Comparison of ENCODE assay signal across 10 cellular contexts in the genomic region with DNA sequence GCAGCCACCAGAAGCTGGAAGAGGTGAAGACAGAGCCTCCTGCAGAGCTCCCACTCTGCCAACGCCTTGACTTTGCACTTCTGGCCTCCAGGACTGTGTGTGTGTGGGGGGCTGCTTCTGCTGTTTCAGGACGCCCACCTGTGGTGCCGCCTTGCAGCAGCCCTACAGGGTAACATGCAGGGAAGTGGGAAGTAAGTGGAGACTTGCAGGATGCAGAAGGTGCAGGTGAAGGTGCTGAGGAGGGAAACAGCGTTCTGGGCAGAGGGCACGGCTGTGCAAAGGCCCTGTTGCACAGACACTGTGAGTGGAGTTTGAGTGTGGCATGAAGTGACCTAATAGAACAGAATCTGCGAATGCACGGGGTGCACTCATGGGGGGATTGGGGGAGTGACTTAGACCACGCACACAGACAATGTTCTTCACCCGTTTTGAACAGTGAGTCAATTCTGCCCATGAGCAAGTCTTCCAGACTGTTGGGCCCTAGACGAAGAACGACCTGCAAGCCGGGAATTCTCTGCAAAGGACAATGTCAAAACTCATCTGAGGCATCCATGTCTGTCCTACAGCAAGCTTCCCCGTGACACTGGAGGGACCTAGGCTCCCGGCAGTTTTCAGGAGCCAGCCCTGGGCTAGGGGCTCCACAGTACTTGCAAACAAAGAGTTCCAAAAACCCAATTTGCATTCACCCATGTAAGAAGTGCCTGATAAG. TPM values are rescaled to one million over a fixed set of nuclear protein-coding genes. Genes with fewer than 3 reads are reported as not detected.
A peak's percentile ranks its signal among the peaks of the same experiment; 100 is the strongest.
DNase-seq lines count a peak whose midpoint lies in the region; FAIRE-seq and TF ChIP-seq lines count a peak whose summit lies in the region.
"Had no signal": no experiment of that assay in that cellular context is flagged by ENCODE, and none has a peak within 500 bp of the region (broad histone marks: within the 10 kb centered on the region; RNA-seq: fewer than 3 reads in every experiment).

No MANE protein-coding gene starts in this region.

- in situ Hi-C loops in GM23248 (cut with MboI) = no loop called here
- in situ Hi-C loops in GM13977 (cut with MboI; ENCODE audit: low pct_unique_long_range_greater_than_20kb, low sequenced_read_pairs, unreplicated experiment) = no loop called here

- peaks cover 30% of the 10 kb centered on the region for H3F3A ChIP-seq in GM23248 (ENCODE audit: insufficient read depth)

- H3K4me3 ChIP-seq in GM23248 (peak overlapping the region; percentile 18; the same call in 1 of the 2 replicates), keratinocyte (ENCODE audit: control insufficient read depth in 2 of 3, extremely low read depth in 1 of 3, insufficient read depth in 2 of 3, low read depth in 1 of 3, low read length in 3 of 3) (peak overlapping the region in 2 of 3 experiments; percentile 31 to 49), skeletal muscle tissue (ENCODE audit: low read length in 3 of 3) (peak overlapping the region; percentile 4 to 49 (median 34))

- H3K27ac ChIP-seq in GM23248 = peak overlapping the region; percentile 79
- peak overlapping the region; percentile 94 for H3K27ac ChIP-seq in keratinocyte (ENCODE audit: control insufficient read depth, insufficient read depth, low read length)
- peak overlapping the region; percentile 99 for H3K27ac ChIP-seq in skeletal muscle tissue (ENCODE audit: low read depth, low read length)

- H4K20me1 ChIP-seq in GM23248 (ENCODE audit: insufficient read depth) = no peaks in the 10 kb centered on the region
- peaks cover 4% of the 10 kb centered on the region for H4K20me1 ChIP-seq in keratinocyte (ENCODE audit: control insufficient read depth, extremely low read depth, insufficient read depth, low read length)

- H3K36me3 Mint-ChIP-seq in activated T-helper 2 cell treated with anti-CD3 and anti-CD28 coated beads, Interferon-gamma antibody, Interleukin-2, Interleukin-4, amounts not matched to agents 10 μg/mL and 5 μg/mL and 100 μg/mL, durations not matched to agents 14 hours and 24 hours and 36 hours (ENCODE audit: low read depth) = peaks cover 78% of the 10 kb centered on the region

- H3K4me1 ChIP-seq in GM23248 (ENCODE audit: insufficient read depth) (peaks cover 17% of the 10 kb centered on the region), keratinocyte (ENCODE audit: control insufficient read depth, extremely low read depth, insufficient read depth, low read length) (peaks cover 52% of the 10 kb centered on the region), skeletal muscle tissue (ENCODE audit: control insufficient read depth in 3 of 3, insufficient read depth in 3 of 3, low read length in 3 of 3) (peaks cover 33 to 76% (median 47%) of the 10 kb centered on the region in 3 donors)

- FAIRE-seq in keratinocyte (lab: Jason Lieb, UNC) = no peak

- peaks cover 70% of the 10 kb centered on the region for H3K4me1 Mint-ChIP-seq in activated T-helper 2 cell treated with anti-CD3 and anti-CD28 coated beads, Interferon-gamma antibody, Interleukin-2, Interleukin-4, amounts not matched to agents 10 μg/mL and 5 μg/mL and 100 μg/mL, durations not matched to agents 14 hours and 24 hours and 36 hours (ENCODE audit: low read depth)

- H3K4me2 ChIP-seq in GM23248 (ENCODE audit: unreplicated experiment) (peak overlapping the region; percentile 60), keratinocyte (ENCODE audit: control insufficient read depth, extremely low read depth, insufficient read depth, low read depth, low read length) (peak overlapping the region; percentile 72)

- no peak overlapping the region for H2AFZ ChIP-seq in GM23248
- no peak overlapping the region for H2AFZ ChIP-seq in keratinocyte (ENCODE audit: control insufficient read depth, low read length)

- H3K9me1 ChIP-seq in keratinocyte (ENCODE audit: control insufficient read depth, extremely low read depth, insufficient read depth, low read length) = peaks cover 5% of the 10 kb centered on the region

- intact Hi-C loops in activated T-helper 2 cell treated with anti-CD3 and anti-CD28 coated beads, Interferon-gamma antibody, Interleukin-2, Interleukin-4, amounts not matched to agents 10 μg/mL and 5 μg/mL and 100 μg/mL, durations not matched to agents 14 hours and 24 hours and 36 hours (cut with micrococcal nuclease) = no loop called here

- no peaks in the 10 kb centered on the region for H3K36me3 ChIP-seq in GM23248 (ENCODE audit: low read depth)
- H3K36me3 ChIP-seq in keratinocyte (ENCODE audit: control insufficient read depth in 2 of 2, extremely low read depth in 1 of 2, insufficient read depth in 2 of 2, low read length in 2 of 2) = peaks cover 10 to 21% of the 10 kb centered on the region in 2 experiments
- H3K36me3 ChIP-seq in skeletal muscle tissue (ENCODE audit: control insufficient read depth in 3 of 3, insufficient read depth in 3 of 3, low read length in 3 of 3) = peaks cover 0 to 10% (median 0%) of the 10 kb centered on the region in 3 donors

- H3K9me3 ChIP-seq in GM23248 (ENCODE audit: low read depth) (no peaks in the 10 kb centered on the region), keratinocyte (ENCODE audit: control insufficient read depth, low read depth, low read length) (no peaks in the 10 kb centered on the region), skeletal muscle tissue (ENCODE audit: control insufficient read depth in 3 of 3, low read length in 3 of 3) (no peaks in the 10 kb centered on the region)

- H3K27me3 Mint-ChIP-seq in activated T-helper 2 cell treated with anti-CD3 and anti-CD28 coated beads, Interferon-gamma antibody, Interleukin-2, Interleukin-4, amounts not matched to agents 10 μg/mL and 5 μg/mL and 100 μg/mL, durations not matched to agents 14 hours and 24 hours and 36 hours (ENCODE audit: low read depth) = no peaks in the 10 kb centered on the region

- H3K79me2 ChIP-seq in GM23248 (ENCODE audit: insufficient read depth) = no peaks in the 10 kb centered on the region
- H3K79me2 ChIP-seq in keratinocyte (ENCODE audit: control insufficient read depth, insufficient read depth, low read length) = peaks cover 66% of the 10 kb centered on the region

- DNase-seq in GM23248 (no peak), keratinocyte (ENCODE audit: low read depth, low spot score) (no peak), DMS153 (lab: John Stamatoyannopoulos, UW) (no peak), GM13977 (ENCODE audit: low spot score) (no peak), NCI-H510A (lab: John Stamatoyannopoulos, UW) (no peak)
- no peak for DNase-seq in activated T-helper 2 cell treated with anti-CD3 and anti-CD28 coated beads, Interferon-gamma antibody, Interleukin-2, Interleukin-4, amounts not matched to agents 10 μg/mL and 5 μg/mL and 100 μg/mL, durations not matched to agents 14 hours and 24 hours and 36 hours (ENCODE audit: low spot score)
- no peak for DNase-seq in activated CD4-positive, CD25-positive, alpha-beta regulatory T cell (lab: John Stamatoyannopoulos, UW)
- DNase-seq: cortex of kidney, NCI-H526 treated with DMSO at 0.1 percent for 48 hours had no signal

- H3K4me3 Mint-ChIP-seq in activated T-helper 2 cell treated with anti-CD3 and anti-CD28 coated beads, Interferon-gamma antibody, Interleukin-2, Interleukin-4, amounts not matched to agents 10 μg/mL and 5 μg/mL and 100 μg/mL, durations not matched to agents 14 hours and 24 hours and 36 hours (ENCODE audit: low read depth) = no peak overlapping the region

- dilution Hi-C loops in keratinocyte (cut with MboI; ENCODE audit: extremely low pct_ligation_motif_present, low sequenced_read_pairs) = no loop called here

- H3K9me3 Mint-ChIP-seq in activated T-helper 2 cell treated with anti-CD3 and anti-CD28 coated beads, Interferon-gamma antibody, Interleukin-2, Interleukin-4, amounts not matched to agents 10 μg/mL and 5 μg/mL and 100 μg/mL, durations not matched to agents 14 hours and 24 hours and 36 hours = no peaks in the 10 kb centered on the region

- TF ChIP-seq CTCF in keratinocyte (optimal IDR thresholded peaks at IDR 0.05 in 1 of 3, IDR thresholded peaks at IDR 0.05 in 1 of 3, conservative IDR thresholded peaks at IDR 0.05 in 1 of 3; ENCODE audit: extremely low read depth in 1 of 3, insufficient read depth in 2 of 3, low read length in 3 of 3) = no peak
- TF ChIP-seq CTCF in GM13977 (IDR thresholded peaks at IDR 0.05; ENCODE audit: extremely low read depth, insufficient read depth, missing control alignments) = no peak

- 94 to 95% methylated on average over 14 of the region's 14 CpGs for WGBS in GM23248 (ENCODE audit: low coverage in 1 of 2, low lambda C conversion rate in 2 of 2, missing lambda C conversion rate in 2 of 2), 2 experiments

- H3K27me3 ChIP-seq in GM23248 (replicated peaks; ENCODE audit: insufficient read depth) = no peaks in the 10 kb centered on the region
- H3K27me3 ChIP-seq in keratinocyte (ENCODE audit: control insufficient read depth, extremely low read depth, insufficient read depth, low read length) = no peaks in the 10 kb centered on the region
- no peaks in the 10 kb centered on the region for H3K27me3 ChIP-seq in skeletal muscle tissue (ENCODE audit: control insufficient read depth in 3 of 3, insufficient read depth in 3 of 3, low read length in 3 of 3)

- no peaks in the 10 kb centered on the region for H3K9me2 ChIP-seq in GM23248 (ENCODE audit: insufficient read depth)

- H3K27ac Mint-ChIP-seq in activated T-helper 2 cell treated with anti-CD3 and anti-CD28 coated beads, Interferon-gamma antibody, Interleukin-2, Interleukin-4, amounts not matched to agents 10 μg/mL and 5 μg/mL and 100 μg/mL, durations not matched to agents 14 hours and 24 hours and 36 hours = peak overlapping the region; percentile 36

- H3K9ac ChIP-seq in GM23248 = peak overlapping the region; percentile 67
- peak overlapping the region; percentile 72 for H3K9ac ChIP-seq in keratinocyte (ENCODE audit: control insufficient read depth, extremely low read depth, insufficient read depth, low read length)
- H3K9ac ChIP-seq in skeletal muscle tissue (ENCODE audit: low read depth in 1 of 3, low read length in 3 of 3) = peak overlapping the region in 2 of 3 donors; percentile 63 to 76

RNA-seq across cellular contexts. Expression of a gene that starts 19.1 kb away (rescaled TPM):
- 2.2 and 2.7 TPM in 2 replicates for total RNA-seq in GM23248 (2014; rRNA removed; shearing (Covaris generic))
- polyA plus RNA-seq in GM23248 (2016; fragmentation: Nextera tagmentation; extraction: Ambion mirVana) (2.9 and 3.3 TPM in 2 replicates), keratinocyte (30.7 to 38.7 TPM (median 35.6 TPM) in 3 replicates)
- 53.7 and 54.3 TPM in 2 replicates for total RNA-seq in activated T-helper 2 cell treated with anti-CD3 and anti-CD28 coated beads, Interferon-gamma antibody, Interleukin-2, Interleukin-4, amounts not matched to agents 10 μg/mL and 5 μg/mL and 100 μg/mL, durations not matched to agents 14 hours and 24 hours and 36 hours
- 38.5 TPM for polyA plus RNA-seq in keratinocyte (2011; ENCODE audit: low read depth)
- polyA plus RNA-seq in keratinocyte (2011; cell fraction: cytosol; rRNA removed) = 30.1 and 40.6 TPM in 2 replicates
- 39.0 and 41.5 TPM in 2 replicates for polyA plus RNA-seq in keratinocyte (2011; cell fraction: nucleus; rRNA removed)
- polyA plus RNA-seq in keratinocyte (2012; ENCODE audit: low replicate concordance) = 25.6 and 33.7 TPM in 2 replicates
- polyA minus RNA-seq in keratinocyte = 49.5 to 66.1 TPM (median 52.8 TPM) in 3 replicates
- polyA minus RNA-seq in keratinocyte (2011; cell fraction: cytosol; rRNA and poly(A)+ RNA removed) = 49.3 TPM
- polyA minus RNA-seq in keratinocyte (2011; cell fraction: nucleus; rRNA and poly(A)+ RNA removed) = 33.8 and 64.1 TPM in 2 replicates
- 22.4 TPM for total RNA-seq in skeletal muscle tissue
